In genomic region chr5:59008816-59009473, GRCh38 we compare ENCODE assay signal across 15 cellular contexts.
"Had no signal": no experiment of that assay in that cellular context is flagged by ENCODE, and none has a peak within 500 bp of the region (broad histone marks: within the 10 kb centered on the region; RNA-seq: fewer than 3 reads in every experiment).

No MANE protein-coding gene starts in this region.

- H3K9ac ChIP-seq: parathyroid adenoma had no signal

- H3K4me1 ChIP-seq: parathyroid adenoma, right lobe of liver had no signal

- DNase-seq: activated CD4-positive, alpha-beta T cell treated with anti-CD3 and anti-CD28 coated beads for 4 hours; activated CD8-positive, alpha-beta memory T cell treated with anti-CD3 and anti-CD28 coated beads, Interleukin-2, amount 50 U/mL, for 48 hours; activated CD8-positive, alpha-beta T cell treated with anti-CD3 and anti-CD28 coated beads, Interleukin-2, amount 10 ng/mL, durations not matched to agents 7 days and 5 days; activated naive CD4-positive, alpha-beta T cell treated with Interleukin-2 at 50 U/mL for 16 hours; activated naive CD8-positive, alpha-beta T cell treated with anti-CD3 and anti-CD28 coated beads, Interleukin-2, amount 10 ng/mL, durations not matched to agents 7 days and 5 days; caudate nucleus; mesenchymal stem cell; right lobe of liver; small intestine; stimulated activated CD4-positive, alpha-beta T cell treated with anti-CD3 and anti-CD28 coated beads, Interleukin-4, amount 100 ng/mL, for 4 hours; stimulated activated naive CD4-positive, alpha-beta T cell; thyroid gland had no signal

- H3K9me3 ChIP-seq: right lobe of liver, thyroid gland had no signal

- ATAC-seq: activated CD8-positive, alpha-beta T cell treated with anti-CD3 and anti-CD28 coated beads, Interleukin-2, amount 10 ng/mL, durations not matched to agents 7 days and 5 days; right lobe of liver had no signal

- H3K4me3 ChIP-seq: right lobe of liver, thyroid gland had no signal

- H3K27me3 ChIP-seq: right lobe of liver, thyroid gland had no signal

- H3K27ac Mint-ChIP-seq: activated CD8-positive, alpha-beta T cell treated with anti-CD3 and anti-CD28 coated beads, Interleukin-2, amount 10 ng/mL, durations not matched to agents 7 days and 5 days; activated naive CD8-positive, alpha-beta T cell treated with anti-CD3 and anti-CD28 coated beads, Interleukin-2, amount 10 ng/mL, durations not matched to agents 7 days and 5 days; brain; nephron had no signal

- H2AFZ ChIP-seq: parathyroid adenoma had no signal

- H3K27me3 Mint-ChIP-seq: activated naive CD8-positive, alpha-beta T cell treated with anti-CD3 and anti-CD28 coated beads, Interleukin-2, amount 10 ng/mL, durations not matched to agents 7 days and 5 days; brain had no signal

- H3K4me3 Mint-ChIP-seq: activated CD8-positive, alpha-beta T cell treated with anti-CD3 and anti-CD28 coated beads, Interleukin-2, amount 10 ng/mL, durations not matched to agents 7 days and 5 days; activated naive CD8-positive, alpha-beta T cell treated with anti-CD3 and anti-CD28 coated beads, Interleukin-2, amount 10 ng/mL, durations not matched to agents 7 days and 5 days; brain; nephron had no signal

- H3K79me2 ChIP-seq: parathyroid adenoma had no signal

- H3K27ac ChIP-seq: parathyroid adenoma, right lobe of liver, thyroid gland had no signal

- H3K36me3 ChIP-seq: right lobe of liver, thyroid gland had no signal
